26 cellular contexts compared by ENCODE assay signal in the genomic region with DNA sequence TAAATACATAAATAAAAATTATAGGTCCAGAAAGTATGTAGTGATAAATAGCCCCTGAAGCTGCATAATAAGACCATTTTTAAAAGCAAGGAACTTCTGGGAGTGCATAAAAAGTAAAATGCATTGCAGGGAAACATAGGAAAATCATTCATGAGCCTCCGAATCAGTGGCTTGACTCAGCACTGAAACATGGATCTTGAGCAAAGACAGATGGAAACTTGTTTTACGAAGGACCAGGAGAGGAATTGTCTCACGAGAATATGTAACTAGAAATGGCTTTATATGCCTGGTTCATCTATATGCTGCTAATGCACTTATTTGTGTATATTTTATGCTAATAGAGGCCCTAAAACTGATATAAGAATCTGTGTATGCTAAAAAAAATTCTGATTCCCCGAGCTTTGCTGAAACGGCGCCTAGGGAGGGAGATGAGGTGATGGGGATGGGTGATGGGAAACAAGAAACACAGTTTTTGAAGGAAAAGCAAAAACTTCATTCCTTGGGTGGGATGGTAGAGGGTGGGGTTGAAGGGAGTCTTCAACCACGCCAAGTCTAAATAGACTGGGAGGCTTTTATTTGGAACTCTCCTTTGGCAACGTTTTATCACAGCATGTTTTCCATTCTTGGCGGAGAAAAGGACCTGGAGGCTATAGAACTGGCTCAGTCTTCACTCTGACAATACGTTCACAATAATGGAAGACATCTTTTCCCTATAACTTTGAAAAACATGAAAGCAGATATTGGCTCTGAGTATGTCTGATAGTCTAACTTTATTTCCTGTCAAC.
"Had no signal": no experiment of that assay in that cellular context is flagged by ENCODE, and none has a peak within 500 bp of the region (broad histone marks: within the 10 kb centered on the region; RNA-seq: fewer than 3 reads in every experiment).

No MANE protein-coding gene starts in this region.

- H3K9me3 Mint-ChIP-seq: activated CD4-positive, alpha-beta T cell treated with anti-CD3 and anti-CD28 coated beads, Interleukin-2, amount 10 ng/mL, durations not matched to agents 24 days and 14 days; activated naive CD4-positive, alpha-beta T cell treated with anti-CD3 and anti-CD28 coated beads, Interleukin-2, amount 50 U/mL, for 24 hours; activated T-cell treated with anti-CD3 and anti-CD28 coated beads, Interleukin-2, amount 50 U/mL, for 4 hours had no signal

- H3K4me3 Mint-ChIP-seq: activated CD4-positive, alpha-beta T cell treated with anti-CD3 and anti-CD28 coated beads, Interleukin-2, amount 10 ng/mL, durations not matched to agents 24 days and 14 days; activated CD8-positive, alpha-beta T cell treated with anti-CD3 and anti-CD28 coated beads, Interleukin-2, amount 10 ng/mL, durations not matched to agents 7 days and 5 days; activated naive CD4-positive, alpha-beta T cell treated with anti-CD3 and anti-CD28 coated beads, Interleukin-2, amount 50 U/mL, for 24 hours; activated T-cell treated with anti-CD3 and anti-CD28 coated beads, Interleukin-2, amount 50 U/mL, for 4 hours had no signal

- H3K27ac ChIP-seq: adrenal gland, left lung, right atrium auricular region, uterus had no signal

- H3K4me3 ChIP-seq: adrenal gland, left lung, right atrium auricular region, skin epidermis, tibial artery, uterus had no signal

- ATAC-seq: activated CD8-positive, alpha-beta T cell treated with anti-CD3 and anti-CD28 coated beads, Interleukin-2, amount 10 ng/mL, durations not matched to agents 7 days and 5 days; activated T-cell treated with anti-CD3 and anti-CD28 coated beads, Interleukin-2, amount 50 U/mL, for 4 hours; esophagus mucosa; left lung; stimulated activated naive CD8-positive, alpha-beta T cell treated with anti-CD3 and anti-CD28 coated beads, Interleukin-15, Interleukin-2, amounts not matched to agents 100 U/mL and 50 U/mL, for 24 hours had no signal

- H3K36me3 Mint-ChIP-seq: activated naive CD4-positive, alpha-beta T cell treated with anti-CD3 and anti-CD28 coated beads, Interleukin-2, amount 50 U/mL, for 24 hours had no signal

- H3K4me1 Mint-ChIP-seq: activated naive CD4-positive, alpha-beta T cell treated with anti-CD3 and anti-CD28 coated beads, Interleukin-2, amount 50 U/mL, for 24 hours had no signal

- H3K4me1 ChIP-seq: adrenal gland, right atrium auricular region, uterus had no signal

- DNase-seq: activated CD4-positive, alpha-beta T cell treated with anti-CD3 and anti-CD28 coated beads, Interleukin-2, amount 10 ng/mL, durations not matched to agents 24 days and 14 days; activated CD4-positive, CD25-positive, alpha-beta regulatory T cell; activated CD8-positive, alpha-beta T cell treated with anti-CD3 and anti-CD28 coated beads, Interleukin-2, amount 10 ng/mL, durations not matched to agents 7 days and 5 days; activated effector memory CD4-positive, alpha-beta T cell treated with anti-CD3 and anti-CD28 coated beads, Interleukin-2, amount 50 U/mL, for 16 hours; activated T-cell treated with anti-CD3 and anti-CD28 coated beads, Interleukin-2, amount 50 U/mL, for 4 hours; adrenal gland; cerebellar nuclear complex; effector CD4-positive, alpha-beta T cell; foreskin melanocyte; glutamatergic neuron; hypothalamus; kidney; left lung; occipital lobe; stimulated activated naive CD8-positive, alpha-beta T cell treated with anti-CD3 and anti-CD28 coated beads, Interleukin-15, Interleukin-2, amounts not matched to agents 100 U/mL and 50 U/mL, for 24 hours; substantia nigra; T-helper 1 cell; T1000; tibial artery; uterus had no signal

- FAIRE-seq: bronchial epithelial cell, kidney had no signal

- H3K36me3 ChIP-seq: adrenal gland, left lung, right atrium auricular region, tibial artery, uterus had no signal

- H3K9me3 ChIP-seq: adrenal gland, left lung, right atrium auricular region, tibial artery, uterus had no signal

- H3K27me3 ChIP-seq: right atrium auricular region had no signal

- H3K27ac Mint-ChIP-seq: activated CD4-positive, alpha-beta T cell treated with anti-CD3 and anti-CD28 coated beads, Interleukin-2, amount 10 ng/mL, durations not matched to agents 24 days and 14 days; activated CD8-positive, alpha-beta T cell treated with anti-CD3 and anti-CD28 coated beads, Interleukin-2, amount 10 ng/mL, durations not matched to agents 7 days and 5 days; activated naive CD4-positive, alpha-beta T cell treated with anti-CD3 and anti-CD28 coated beads, Interleukin-2, amount 50 U/mL, for 24 hours; progenitor cell of endocrine pancreas had no signal
